In the genomic region with DNA sequence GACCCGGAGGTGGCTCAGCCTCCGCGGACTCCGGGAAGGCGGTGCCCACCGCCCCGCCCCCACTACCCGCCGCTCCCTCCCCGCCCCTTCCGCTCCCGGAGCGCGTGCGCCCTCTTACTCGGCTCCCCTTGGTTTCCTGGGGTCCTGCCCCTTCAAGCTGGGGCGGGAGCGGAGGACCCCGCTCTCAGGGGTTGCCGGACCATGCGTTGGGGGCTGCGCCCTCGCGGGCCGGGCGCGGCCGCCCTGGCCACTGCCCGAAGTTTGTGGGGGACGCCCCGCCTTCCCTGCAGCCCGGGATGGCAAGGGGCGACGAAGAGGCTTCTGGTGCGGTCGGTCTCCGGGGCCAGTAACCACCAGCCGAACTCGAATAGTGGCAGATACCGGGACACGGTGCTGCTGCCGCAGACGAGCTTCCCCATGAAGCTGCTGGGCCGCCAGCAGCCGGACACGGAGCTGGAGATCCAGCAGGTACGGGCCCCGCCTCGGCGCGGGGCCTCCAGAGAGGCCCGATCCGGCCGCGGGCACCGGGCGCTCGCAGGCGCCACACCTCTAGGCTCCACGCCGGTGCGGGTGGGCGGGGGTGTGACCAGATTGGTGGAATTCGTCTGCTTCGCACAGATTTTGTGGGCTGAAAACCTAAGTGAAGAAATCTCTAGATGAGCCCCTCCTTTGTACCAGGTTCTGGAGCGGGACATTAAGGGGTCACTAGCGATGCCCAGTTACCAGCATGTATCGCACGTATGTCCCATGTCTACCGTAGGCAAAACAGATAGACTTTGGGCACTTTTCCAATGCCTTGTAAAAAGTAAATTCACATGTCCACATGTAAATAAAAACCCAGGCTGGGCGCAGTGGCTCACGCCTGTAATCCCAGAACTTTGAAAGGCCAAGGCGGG, we compare ENCODE assay signal across 8 cellular contexts. TPM values are rescaled to one million over a fixed set of nuclear protein-coding genes. Genes with fewer than 3 reads are reported as not detected.
DNase-seq lines count a peak whose midpoint lies in the region; ATAC-seq, FAIRE-seq and TF ChIP-seq lines count a peak whose summit lies in the region.

A gene (plus strand): TSS at position 117 of the 896 bp plus-strand sequence. CDS start 85 bp downstream, at position 202.

- no peaks in the 10 kb centered on the region for H3K9me3 ChIP-seq in kidney (ENCODE audit: control insufficient read depth in 1 of 2, low read length in 2 of 2)

- peak within 1 kb of the TSS; percentile 91 to 95 for H3K4me3 ChIP-seq in kidney (ENCODE audit: low read length in 2 of 2)

- H3K27ac ChIP-seq in kidney (ENCODE audit: low read depth in 2 of 2, low read length in 2 of 2) = peak within 1 kb of the TSS; percentile 75 to 80

- ATAC-seq in GM18517 (IDR thresholded peaks at IDR 0.05; ENCODE audit: unreplicated experiment) (peak; percentile 38), HG03039 (IDR thresholded peaks at IDR 0.05; ENCODE audit: unreplicated experiment) (peak; percentile 54)
- ATAC-seq in central memory CD8-positive, alpha-beta T cell (replicated peaks; ENCODE audit: extremely low read depth, poor library complexity, severe bottlenecking) = peak; percentile 64

- peak within 1 kb of the TSS; percentile 65 for H3K4me3 Mint-ChIP-seq in central memory CD8-positive, alpha-beta T cell

- H3K9ac ChIP-seq in kidney (ENCODE audit: low read length in 2 of 2) = peak within 1 kb of the TSS; percentile 48 to 76

- no peaks in the 10 kb centered on the region for H3K27me3 Mint-ChIP-seq in central memory CD8-positive, alpha-beta T cell

- H3K27ac Mint-ChIP-seq in central memory CD8-positive, alpha-beta T cell (ENCODE audit: low read depth) = peak within 1 kb of the TSS; percentile 4

- H3K4me1 ChIP-seq in kidney (ENCODE audit: control insufficient read depth in 1 of 2, insufficient read depth in 1 of 2, low read depth in 1 of 2, low read length in 2 of 2) = peaks cover 4 to 8% of the 10 kb centered on the region in 2 donors

- peaks cover 28% of the 10 kb centered on the region for H3K36me3 Mint-ChIP-seq in central memory CD8-positive, alpha-beta T cell (ENCODE audit: insufficient read depth)

- TF ChIP-seq CTCF in kidney (IDR thresholded peaks at IDR 0.05; ENCODE audit: borderline replicate concordance, extremely low read depth, insufficient read depth) = no peak

- intact Hi-C loops in kidney (cut with DNase I) = no loop called here

- DNase-seq in 8988T (peak; percentile 68), NCI-H2171 treated with DMSO at 0.1 percent for 48 hours (lab: John Stamatoyannopoulos, UW) (peak; percentile 85), kidney (peak; percentile 96)
- peak; percentile 86 for DNase-seq in activated CD4-positive, CD25-positive, alpha-beta regulatory T cell treated with anti-CD3 and anti-CD28 coated beads, Interleukin-2, amount 50 U/mL, for 16 hours (ENCODE audit: low read depth, low spot score)
- DNase-seq in central memory CD8-positive, alpha-beta T cell (ENCODE audit: low spot score in 2 of 2) = peak; percentile 83 to 87
- peak; percentile 94 for DNase-seq in stimulated activated CD4-positive, alpha-beta T cell treated with anti-CD3 and anti-CD28 coated beads, Interleukin-15, amount 100 ng/mL, for 24 hours

- H3K4me1 Mint-ChIP-seq in central memory CD8-positive, alpha-beta T cell = peaks cover 16% of the 10 kb centered on the region

- H3K9me3 Mint-ChIP-seq in central memory CD8-positive, alpha-beta T cell = no peaks in the 10 kb centered on the region

- FAIRE-seq in kidney (lab: Jason Lieb, UNC) = no peak

- no peaks in the 10 kb centered on the region for H3K36me3 ChIP-seq in kidney (ENCODE audit: control insufficient read depth in 1 of 2, insufficient read depth in 2 of 2, low read length in 2 of 2)

RNA-seq across cellular contexts. Expression of the gene that starts here (rescaled TPM):
- total RNA-seq in kidney = 51.4 TPM
- 42.9 TPM for polyA plus RNA-seq in kidney (ENCODE audit: insufficient read depth, low read depth, low replicate concordance)

Comparison
In these comparisons a context has a peak if more than half of its experiments do, and no peak if none do; other contexts are left out.
1. Peak in every context shown above with its lines: DNase-seq, ATAC-seq, H3K4me3 ChIP-seq and H3K27ac ChIP-seq.